16 cellular contexts compared by ENCODE assay signal in genomic region chr7:2006231-2006771, GRCh38.
DNase-seq lines count a peak whose midpoint lies in the region; ATAC-seq and TF ChIP-seq lines count a peak whose summit lies in the region.
"Had no signal": no experiment of that assay in that cellular context is flagged by ENCODE, and none has a peak within 500 bp of the region (broad histone marks: within the 10 kb centered on the region; RNA-seq: fewer than 3 reads in every experiment).

No MANE protein-coding gene starts in this region.

- TF ChIP-seq CTCF in chondrocyte (IDR thresholded peaks at IDR 0.05), result no peak
- TF ChIP-seq CTCF in mucosa of descending colon (IDR thresholded peaks at IDR 0.05), result no peak
- TF ChIP-seq CTCF in testis (IDR thresholded peaks at IDR 0.05), result no peak
- no peak for TF ChIP-seq CTCF in hepatocyte (IDR thresholded peaks at IDR 0.05; ENCODE audit: poor library complexity)

- no peak overlapping the region for H3K27ac ChIP-seq in testis
- no peak overlapping the region for H3K27ac ChIP-seq in hepatocyte
- H3K27ac ChIP-seq: body of pancreas, prostate gland, transverse colon had no signal

- H3K36me3 ChIP-seq in mucosa of descending colon (ENCODE audit: low read depth) (no peaks in the 10 kb centered on the region), testis (ENCODE audit: low read depth, missing control alignments) (no peaks in the 10 kb centered on the region), hepatocyte (replicated peaks; ENCODE audit: insufficient read depth, low read depth) (no peaks in the 10 kb centered on the region)
- H3K36me3 ChIP-seq: prostate gland, transverse colon had no signal

- no peak overlapping the region for H3K4me2 ChIP-seq in hepatocyte

- no peak for TF ChIP-seq POLR2A in testis (IDR thresholded peaks at IDR 0.05)

- H3K4me1 Mint-ChIP-seq in chondrocyte (ENCODE audit: low read depth), result no peaks in the 10 kb centered on the region

- no peaks in the 10 kb centered on the region for H4K20me1 ChIP-seq in hepatocyte (ENCODE audit: insufficient read depth, poor library complexity, severe bottlenecking)

- peaks cover 2% of the 10 kb centered on the region for H3K36me3 Mint-ChIP-seq in chondrocyte (ENCODE audit: low read depth)

- H2AFZ ChIP-seq in hepatocyte, result no peak overlapping the region

- no peaks in the 10 kb centered on the region for H3K27me3 Mint-ChIP-seq in chondrocyte (ENCODE audit: low read depth)

- H3K9me2 ChIP-seq in hepatocyte (replicated peaks; ENCODE audit: insufficient read depth), result no peaks in the 10 kb centered on the region

- H3K9me3 Mint-ChIP-seq in chondrocyte (ENCODE audit: low read depth), result no peaks in the 10 kb centered on the region
- H3K9me3 Mint-ChIP-seq: activated T-helper 2 cell treated with anti-CD3 and anti-CD28 coated beads, Interferon-gamma antibody, Interleukin-2, Interleukin-4, amounts not matched to agents 10 μg/mL and 5 μg/mL and 100 μg/mL, durations not matched to agents 14 hours and 24 hours and 36 hours had no signal

- no peak for ATAC-seq in mucosa of descending colon
- ATAC-seq in GM21390 (IDR thresholded peaks at IDR 0.05; ENCODE audit: unreplicated experiment), result no peak
- ATAC-seq: body of pancreas had no signal

- peak; percentile 5 for DNase-seq in activated CD8-positive, alpha-beta memory T cell treated with anti-CD3 and anti-CD28 coated beads, Interleukin-2, amount 50 U/mL, for 4 hours
- no peak for DNase-seq in activated CD8-positive, alpha-beta memory T cell treated with anti-CD3 and anti-CD28 coated beads for 24 hours
- DNase-seq in chondrocyte (ENCODE audit: low spot score) (peak; percentile 60), mucosa of descending colon (peak in 2 of 3 donors; percentile 8 to 27), testis (peak; percentile 56), hepatocyte (ENCODE audit: low spot score) (no peak), germinal center (ENCODE audit: low spot score) (no peak)
- DNase-seq: Calu3; effector memory CD4-positive, alpha-beta T cell; mesenchymal stem cell; NCI-H2081 had no signal

- no peaks in the 10 kb centered on the region for H3K27me3 ChIP-seq in testis
- H3K27me3 ChIP-seq in hepatocyte, result no peaks in the 10 kb centered on the region
- H3K27me3 ChIP-seq: body of pancreas, transverse colon had no signal

- WGBS in testis, 2 donors, result 47 to 70% methylated on average over 20 of the region's 20 CpGs
- WGBS in hepatocyte (ENCODE audit: low lambda C conversion rate, missing lambda C conversion rate), result 84% methylated on average over 20 of the region's 20 CpGs

- no peak overlapping the region for H3K4me3 ChIP-seq in mucosa of descending colon
- H3K4me3 ChIP-seq in testis, result no peak overlapping the region
- no peak overlapping the region for H3K4me3 ChIP-seq in hepatocyte
- H3K4me3 ChIP-seq: body of pancreas, prostate gland, transverse colon had no signal

- no peaks in the 10 kb centered on the region for H3K79me2 ChIP-seq in hepatocyte

- H3K9me3 ChIP-seq in mucosa of descending colon (no peaks in the 10 kb centered on the region), testis (no peaks in the 10 kb centered on the region), hepatocyte (ENCODE audit: low read depth) (no peaks in the 10 kb centered on the region)
- H3K9me3 ChIP-seq: body of pancreas, prostate gland, transverse colon had no signal

- intact Hi-C loops in mucosa of descending colon (cut with DNase I, micrococcal nuclease), result no loop called here
- intact Hi-C loops in testis (cut with DNase I; ENCODE audit: low total_unique reads), result no loop called here

- H3K4me1 ChIP-seq in mucosa of descending colon (ENCODE audit: low read depth) (no peaks in the 10 kb centered on the region), testis (peaks cover 9% of the 10 kb centered on the region), hepatocyte (ENCODE audit: insufficient read depth) (no peaks in the 10 kb centered on the region)
- H3K4me1 ChIP-seq: body of pancreas, prostate gland, transverse colon had no signal

- no peak overlapping the region for H3K4me3 Mint-ChIP-seq in chondrocyte (ENCODE audit: unreplicated experiment)

- no peak overlapping the region for H3K27ac Mint-ChIP-seq in chondrocyte (ENCODE audit: unreplicated experiment)
- H3K27ac Mint-ChIP-seq: activated T-helper 2 cell treated with anti-CD3 and anti-CD28 coated beads, Interferon-gamma antibody, Interleukin-2, Interleukin-4, amounts not matched to agents 10 μg/mL and 5 μg/mL and 100 μg/mL, durations not matched to agents 14 hours and 24 hours and 36 hours had no signal

Comparison
In these comparisons a context has a peak if more than half of its experiments do, and no peak if none do; other contexts are left out.
1. DNase-seq: peak in activated CD8-positive, alpha-beta memory T cell treated with anti-CD3 and anti-CD28 coated beads, Interleukin-2, amount 50 U/mL, for 4 hours (single experiment), chondrocyte (single experiment), mucosa of descending colon (2 of 3) and testis (single experiment); none in activated CD8-positive, alpha-beta memory T cell treated with anti-CD3 and anti-CD28 coated beads for 24 hours (single experiment), hepatocyte (single experiment) and germinal center (single experiment).